1 cellular context compared by ENCODE assay signal in the genomic region with DNA sequence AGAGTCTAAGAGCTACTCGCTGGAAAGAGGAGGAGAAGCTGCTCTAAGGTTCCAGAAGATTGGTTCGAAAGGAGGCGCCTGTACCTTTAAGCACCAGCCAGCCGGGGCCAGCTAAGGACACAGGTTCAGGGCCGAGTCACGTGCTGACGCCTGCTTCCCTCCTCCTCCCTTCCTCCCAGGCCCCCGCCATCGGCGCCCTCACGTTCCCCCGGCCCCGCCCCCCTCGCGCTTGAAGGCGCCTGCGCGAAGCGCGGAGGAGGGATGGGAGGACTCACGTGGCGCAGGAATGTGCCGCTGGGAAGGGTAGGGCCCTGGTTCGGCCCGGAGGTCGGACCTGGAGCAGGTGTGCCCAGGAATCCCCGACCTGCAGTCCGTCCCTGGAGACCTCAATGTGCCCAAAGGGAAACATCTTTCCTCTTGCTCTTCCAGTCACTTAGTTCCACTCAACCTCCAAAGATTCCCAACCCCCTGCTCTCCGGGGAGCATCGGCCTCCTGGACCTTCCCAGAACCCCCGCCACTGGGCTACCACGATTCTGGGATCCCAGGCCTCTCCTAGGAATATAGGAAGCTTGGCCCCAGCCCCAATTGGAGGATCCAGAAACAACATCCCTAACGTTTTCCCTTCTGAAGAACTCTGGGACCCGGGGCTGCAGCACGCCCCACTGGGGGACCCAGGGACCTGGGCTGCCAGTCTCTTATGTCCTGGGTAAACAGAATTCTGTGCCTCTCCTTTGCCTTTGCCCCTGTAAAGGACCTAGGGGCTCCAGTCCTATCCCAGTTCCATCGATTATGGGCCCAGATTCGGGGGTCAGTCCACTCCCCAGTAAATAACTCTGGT.
TF ChIP-seq lines count a peak whose summit lies in the region.

No MANE protein-coding gene starts in this region.

TF ChIP-seq in HepG2, 621 proteins besides CTCF, POLR2A, EP300 and RAD21 (continued from another document and continues in another):
- no peak for TF ChIP-seq CENPT (CRISPR knock-in tag; IDR thresholded peaks at IDR 0.05; ENCODE audit: low read depth)
- TF ChIP-seq TCF7L2 (IDR thresholded peaks at IDR 0.05; ENCODE audit: low read depth, low read length): no peak
- no peak for TF ChIP-seq NBN (conservative IDR thresholded peaks at IDR 0.05)
- TF ChIP-seq, protein P1, sequence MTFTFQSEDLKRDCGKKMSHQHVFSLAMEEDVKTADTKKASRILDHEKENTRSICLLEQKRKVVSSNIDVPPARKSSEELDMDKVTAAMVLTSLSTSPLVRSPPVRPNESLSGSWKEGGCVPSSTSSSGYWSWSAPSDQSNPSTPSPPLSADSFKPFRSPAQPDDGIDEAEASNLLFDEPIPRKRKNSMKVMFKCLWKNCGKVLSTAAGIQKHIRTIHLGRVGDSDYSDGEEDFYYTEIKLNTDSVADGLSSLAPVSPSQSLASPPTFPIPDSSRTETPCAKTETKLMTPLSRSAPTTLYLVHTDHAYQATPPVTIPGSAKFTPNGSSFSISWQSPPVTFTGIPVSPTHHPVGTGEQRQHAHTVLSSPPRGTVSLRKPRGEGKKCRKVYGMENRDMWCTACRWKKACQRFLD (CRISPR knock-in tag; IDR thresholded peaks at IDR 0.05; ENCODE audit: borderline replicate concordance): 0 out of 2 replicates have a peak, but pooled peaks have one; percentile 4
- TF ChIP-seq, protein P2, sequence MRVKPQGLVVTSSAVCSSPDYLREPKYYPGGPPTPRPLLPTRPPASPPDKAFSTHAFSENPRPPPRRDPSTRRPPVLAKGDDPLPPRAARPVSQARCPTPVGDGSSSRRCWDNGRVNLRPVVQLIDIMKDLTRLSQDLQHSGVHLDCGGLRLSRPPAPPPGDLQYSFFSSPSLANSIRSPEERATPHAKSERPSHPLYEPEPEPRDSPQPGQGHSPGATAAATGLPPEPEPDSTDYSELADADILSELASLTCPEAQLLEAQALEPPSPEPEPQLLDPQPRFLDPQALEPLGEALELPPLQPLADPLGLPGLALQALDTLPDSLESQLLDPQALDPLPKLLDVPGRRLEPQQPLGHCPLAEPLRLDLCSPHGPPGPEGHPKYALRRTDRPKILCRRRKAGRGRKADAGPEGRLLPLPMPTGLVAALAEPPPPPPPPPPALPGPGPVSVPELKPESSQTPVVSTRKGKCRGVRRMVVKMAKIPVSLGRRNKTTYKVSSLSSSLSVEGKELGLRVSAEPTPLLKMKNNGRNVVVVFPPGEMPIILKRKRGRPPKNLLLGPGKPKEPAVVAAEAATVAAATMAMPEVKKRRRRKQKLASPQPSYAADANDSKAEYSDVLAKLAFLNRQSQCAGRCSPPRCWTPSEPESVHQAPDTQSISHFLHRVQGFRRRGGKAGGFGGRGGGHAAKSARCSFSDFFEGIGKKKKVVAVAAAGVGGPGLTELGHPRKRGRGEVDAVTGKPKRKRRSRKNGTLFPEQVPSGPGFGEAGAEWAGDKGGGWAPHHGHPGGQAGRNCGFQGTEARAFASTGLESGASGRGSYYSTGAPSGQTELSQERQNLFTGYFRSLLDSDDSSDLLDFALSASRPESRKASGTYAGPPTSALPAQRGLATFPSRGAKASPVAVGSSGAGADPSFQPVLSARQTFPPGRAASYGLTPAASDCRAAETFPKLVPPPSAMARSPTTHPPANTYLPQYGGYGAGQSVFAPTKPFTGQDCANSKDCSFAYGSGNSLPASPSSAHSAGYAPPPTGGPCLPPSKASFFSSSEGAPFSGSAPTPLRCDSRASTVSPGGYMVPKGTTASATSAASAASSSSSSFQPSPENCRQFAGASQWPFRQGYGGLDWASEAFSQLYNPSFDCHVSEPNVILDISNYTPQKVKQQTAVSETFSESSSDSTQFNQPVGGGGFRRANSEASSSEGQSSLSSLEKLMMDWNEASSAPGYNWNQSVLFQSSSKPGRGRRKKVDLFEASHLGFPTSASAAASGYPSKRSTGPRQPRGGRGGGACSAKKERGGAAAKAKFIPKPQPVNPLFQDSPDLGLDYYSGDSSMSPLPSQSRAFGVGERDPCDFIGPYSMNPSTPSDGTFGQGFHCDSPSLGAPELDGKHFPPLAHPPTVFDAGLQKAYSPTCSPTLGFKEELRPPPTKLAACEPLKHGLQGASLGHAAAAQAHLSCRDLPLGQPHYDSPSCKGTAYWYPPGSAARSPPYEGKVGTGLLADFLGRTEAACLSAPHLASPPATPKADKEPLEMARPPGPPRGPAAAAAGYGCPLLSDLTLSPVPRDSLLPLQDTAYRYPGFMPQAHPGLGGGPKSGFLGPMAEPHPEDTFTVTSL (CRISPR knock-in tag; IDR thresholded peaks at IDR 0.05; ENCODE audit: borderline replicate concordance): no peak
- no peak for TF ChIP-seq TBL1XR1 (IDR thresholded peaks at IDR 0.05; ENCODE audit: borderline replicate concordance, low read length, partially characterized antibody)
- no peak for TF ChIP-seq GTF2F1 (IDR thresholded peaks at IDR 0.05; ENCODE audit: low read length)
- TF ChIP-seq ZBTB20 (CRISPR knock-in tag; IDR thresholded peaks at IDR 0.05; ENCODE audit: borderline replicate concordance, low read depth): peak; percentile 39; the same call in 1 of the 2 replicates
- TF ChIP-seq SMC3 (IDR thresholded peaks at IDR 0.05; ENCODE audit: low read length): no peak
- no peak for TF ChIP-seq ZNF546 (CRISPR knock-in tag; conservative IDR thresholded peaks at IDR 0.05)
- TF ChIP-seq, protein P3, sequence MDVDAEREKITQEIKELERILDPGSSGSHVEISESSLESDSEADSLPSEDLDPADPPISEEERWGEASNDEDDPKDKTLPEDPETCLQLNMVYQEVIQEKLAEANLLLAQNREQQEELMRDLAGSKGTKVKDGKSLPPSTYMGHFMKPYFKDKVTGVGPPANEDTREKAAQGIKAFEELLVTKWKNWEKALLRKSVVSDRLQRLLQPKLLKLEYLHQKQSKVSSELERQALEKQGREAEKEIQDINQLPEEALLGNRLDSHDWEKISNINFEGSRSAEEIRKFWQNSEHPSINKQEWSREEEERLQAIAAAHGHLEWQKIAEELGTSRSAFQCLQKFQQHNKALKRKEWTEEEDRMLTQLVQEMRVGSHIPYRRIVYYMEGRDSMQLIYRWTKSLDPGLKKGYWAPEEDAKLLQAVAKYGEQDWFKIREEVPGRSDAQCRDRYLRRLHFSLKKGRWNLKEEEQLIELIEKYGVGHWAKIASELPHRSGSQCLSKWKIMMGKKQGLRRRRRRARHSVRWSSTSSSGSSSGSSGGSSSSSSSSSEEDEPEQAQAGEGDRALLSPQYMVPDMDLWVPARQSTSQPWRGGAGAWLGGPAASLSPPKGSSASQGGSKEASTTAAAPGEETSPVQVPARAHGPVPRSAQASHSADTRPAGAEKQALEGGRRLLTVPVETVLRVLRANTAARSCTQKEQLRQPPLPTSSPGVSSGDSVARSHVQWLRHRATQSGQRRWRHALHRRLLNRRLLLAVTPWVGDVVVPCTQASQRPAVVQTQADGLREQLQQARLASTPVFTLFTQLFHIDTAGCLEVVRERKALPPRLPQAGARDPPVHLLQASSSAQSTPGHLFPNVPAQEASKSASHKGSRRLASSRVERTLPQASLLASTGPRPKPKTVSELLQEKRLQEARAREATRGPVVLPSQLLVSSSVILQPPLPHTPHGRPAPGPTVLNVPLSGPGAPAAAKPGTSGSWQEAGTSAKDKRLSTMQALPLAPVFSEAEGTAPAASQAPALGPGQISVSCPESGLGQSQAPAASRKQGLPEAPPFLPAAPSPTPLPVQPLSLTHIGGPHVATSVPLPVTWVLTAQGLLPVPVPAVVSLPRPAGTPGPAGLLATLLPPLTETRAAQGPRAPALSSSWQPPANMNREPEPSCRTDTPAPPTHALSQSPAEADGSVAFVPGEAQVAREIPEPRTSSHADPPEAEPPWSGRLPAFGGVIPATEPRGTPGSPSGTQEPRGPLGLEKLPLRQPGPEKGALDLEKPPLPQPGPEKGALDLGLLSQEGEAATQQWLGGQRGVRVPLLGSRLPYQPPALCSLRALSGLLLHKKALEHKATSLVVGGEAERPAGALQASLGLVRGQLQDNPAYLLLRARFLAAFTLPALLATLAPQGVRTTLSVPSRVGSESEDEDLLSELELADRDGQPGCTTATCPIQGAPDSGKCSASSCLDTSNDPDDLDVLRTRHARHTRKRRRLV (CRISPR knock-in tag; IDR thresholded peaks at IDR 0.05): no peak
- no peak for TF ChIP-seq ATF1 (CRISPR knock-in tag; IDR thresholded peaks at IDR 0.05)
- 0 out of 2 replicates have a peak, but pooled peaks have one; percentile 68 for TF ChIP-seq ZNF253 (CRISPR knock-in tag; IDR thresholded peaks at IDR 0.05; ENCODE audit: borderline replicate concordance)
- 0 out of 2 replicates have a peak, but pooled peaks have one; percentile 59 for TF ChIP-seq ZIK1 (CRISPR knock-in tag; IDR thresholded peaks at IDR 0.05; ENCODE audit: borderline replicate concordance, low read depth)
- TF ChIP-seq ZNF263 (CRISPR knock-in tag; IDR thresholded peaks at IDR 0.05): peak; percentile 100
- TF ChIP-seq, protein P4, sequence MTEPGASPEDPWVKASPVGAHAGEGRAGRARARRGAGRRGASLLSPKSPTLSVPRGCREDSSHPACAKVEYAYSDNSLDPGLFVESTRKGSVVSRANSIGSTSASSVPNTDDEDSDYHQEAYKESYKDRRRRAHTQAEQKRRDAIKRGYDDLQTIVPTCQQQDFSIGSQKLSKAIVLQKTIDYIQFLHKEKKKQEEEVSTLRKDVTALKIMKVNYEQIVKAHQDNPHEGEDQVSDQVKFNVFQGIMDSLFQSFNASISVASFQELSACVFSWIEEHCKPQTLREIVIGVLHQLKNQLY (CRISPR knock-in tag; IDR thresholded peaks at IDR 0.05): peak; percentile 84
- TF ChIP-seq ZNF564 (CRISPR knock-in tag; IDR thresholded peaks at IDR 0.05): no peak
- TF ChIP-seq, protein P5, sequence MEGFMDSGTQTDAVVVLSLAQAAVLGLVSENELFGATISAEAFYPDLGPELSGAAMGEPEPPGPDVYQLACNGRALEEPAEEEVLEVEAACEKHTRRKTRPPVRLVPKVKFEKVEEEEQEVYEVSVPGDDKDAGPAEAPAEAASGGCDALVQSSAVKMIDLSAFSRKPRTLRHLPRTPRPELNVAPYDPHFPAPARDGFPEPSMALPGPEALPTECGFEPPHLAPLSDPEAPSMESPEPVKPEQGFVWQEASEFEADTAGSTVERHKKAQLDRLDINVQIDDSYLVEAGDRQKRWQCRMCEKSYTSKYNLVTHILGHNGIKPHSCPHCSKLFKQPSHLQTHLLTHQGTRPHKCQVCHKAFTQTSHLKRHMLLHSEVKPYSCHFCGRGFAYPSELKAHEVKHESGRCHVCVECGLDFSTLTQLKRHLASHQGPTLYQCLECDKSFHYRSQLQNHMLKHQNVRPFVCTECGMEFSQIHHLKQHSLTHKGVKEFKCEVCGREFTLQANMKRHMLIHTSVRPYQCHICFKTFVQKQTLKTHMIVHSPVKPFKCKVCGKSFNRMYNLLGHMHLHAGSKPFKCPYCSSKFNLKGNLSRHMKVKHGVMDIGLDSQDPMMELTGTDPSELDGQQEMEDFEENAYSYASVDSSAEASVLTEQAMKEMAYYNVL (CRISPR knock-in tag; IDR thresholded peaks at IDR 0.05; ENCODE audit: borderline replicate concordance): no peak
- TF ChIP-seq, protein P6, sequence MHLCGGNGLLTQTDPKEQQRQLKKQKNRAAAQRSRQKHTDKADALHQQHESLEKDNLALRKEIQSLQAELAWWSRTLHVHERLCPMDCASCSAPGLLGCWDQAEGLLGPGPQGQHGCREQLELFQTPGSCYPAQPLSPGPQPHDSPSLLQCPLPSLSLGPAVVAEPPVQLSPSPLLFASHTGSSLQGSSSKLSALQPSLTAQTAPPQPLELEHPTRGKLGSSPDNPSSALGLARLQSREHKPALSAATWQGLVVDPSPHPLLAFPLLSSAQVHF (CRISPR knock-in tag; IDR thresholded peaks at IDR 0.05): no peak
- TF ChIP-seq MBNL3 (CRISPR knock-in tag; conservative IDR thresholded peaks at IDR 0.05): no peak
- TF ChIP-seq, protein P7, sequence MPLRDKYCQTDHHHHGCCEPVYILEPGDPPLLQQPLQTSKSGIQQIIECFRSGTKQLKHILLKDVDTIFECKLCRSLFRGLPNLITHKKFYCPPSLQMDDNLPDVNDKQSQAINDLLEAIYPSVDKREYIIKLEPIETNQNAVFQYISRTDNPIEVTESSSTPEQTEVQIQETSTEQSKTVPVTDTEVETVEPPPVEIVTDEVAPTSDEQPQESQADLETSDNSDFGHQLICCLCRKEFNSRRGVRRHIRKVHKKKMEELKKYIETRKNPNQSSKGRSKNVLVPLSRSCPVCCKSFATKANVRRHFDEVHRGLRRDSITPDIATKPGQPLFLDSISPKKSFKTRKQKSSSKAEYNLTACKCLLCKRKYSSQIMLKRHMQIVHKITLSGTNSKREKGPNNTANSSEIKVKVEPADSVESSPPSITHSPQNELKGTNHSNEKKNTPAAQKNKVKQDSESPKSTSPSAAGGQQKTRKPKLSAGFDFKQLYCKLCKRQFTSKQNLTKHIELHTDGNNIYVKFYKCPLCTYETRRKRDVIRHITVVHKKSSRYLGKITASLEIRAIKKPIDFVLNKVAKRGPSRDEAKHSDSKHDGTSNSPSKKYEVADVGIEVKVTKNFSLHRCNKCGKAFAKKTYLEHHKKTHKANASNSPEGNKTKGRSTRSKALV (CRISPR knock-in tag; IDR thresholded peaks at IDR 0.05): 0 out of 2 replicates have a peak, but pooled peaks have one; percentile 24
- no peak for TF ChIP-seq ZNF24 (IDR thresholded peaks at IDR 0.05)
- TF ChIP-seq ZFP36 (IDR thresholded peaks at IDR 0.05; ENCODE audit: borderline replicate concordance, low read depth, low read length, partially characterized antibody): no peak
- TF ChIP-seq ZNF776 (CRISPR knock-in tag; IDR thresholded peaks at IDR 0.05): no peak
- no peak for TF ChIP-seq KLF6 (CRISPR knock-in tag; IDR thresholded peaks at IDR 0.05)
- TF ChIP-seq SAP130 (CRISPR knock-in tag; IDR thresholded peaks at IDR 0.05; ENCODE audit: low read depth): peak; percentile 88
- TF ChIP-seq HNRNPK (IDR thresholded peaks at IDR 0.05; ENCODE audit: low read depth, low read length, poor library complexity, severe bottlenecking): peak; percentile 23
- TF ChIP-seq ZFP90 (CRISPR knock-in tag; IDR thresholded peaks at IDR 0.05; ENCODE audit: borderline replicate concordance): 0 out of 2 replicates have a peak, but pooled peaks have one; percentile 25
- TF ChIP-seq, protein P8, sequence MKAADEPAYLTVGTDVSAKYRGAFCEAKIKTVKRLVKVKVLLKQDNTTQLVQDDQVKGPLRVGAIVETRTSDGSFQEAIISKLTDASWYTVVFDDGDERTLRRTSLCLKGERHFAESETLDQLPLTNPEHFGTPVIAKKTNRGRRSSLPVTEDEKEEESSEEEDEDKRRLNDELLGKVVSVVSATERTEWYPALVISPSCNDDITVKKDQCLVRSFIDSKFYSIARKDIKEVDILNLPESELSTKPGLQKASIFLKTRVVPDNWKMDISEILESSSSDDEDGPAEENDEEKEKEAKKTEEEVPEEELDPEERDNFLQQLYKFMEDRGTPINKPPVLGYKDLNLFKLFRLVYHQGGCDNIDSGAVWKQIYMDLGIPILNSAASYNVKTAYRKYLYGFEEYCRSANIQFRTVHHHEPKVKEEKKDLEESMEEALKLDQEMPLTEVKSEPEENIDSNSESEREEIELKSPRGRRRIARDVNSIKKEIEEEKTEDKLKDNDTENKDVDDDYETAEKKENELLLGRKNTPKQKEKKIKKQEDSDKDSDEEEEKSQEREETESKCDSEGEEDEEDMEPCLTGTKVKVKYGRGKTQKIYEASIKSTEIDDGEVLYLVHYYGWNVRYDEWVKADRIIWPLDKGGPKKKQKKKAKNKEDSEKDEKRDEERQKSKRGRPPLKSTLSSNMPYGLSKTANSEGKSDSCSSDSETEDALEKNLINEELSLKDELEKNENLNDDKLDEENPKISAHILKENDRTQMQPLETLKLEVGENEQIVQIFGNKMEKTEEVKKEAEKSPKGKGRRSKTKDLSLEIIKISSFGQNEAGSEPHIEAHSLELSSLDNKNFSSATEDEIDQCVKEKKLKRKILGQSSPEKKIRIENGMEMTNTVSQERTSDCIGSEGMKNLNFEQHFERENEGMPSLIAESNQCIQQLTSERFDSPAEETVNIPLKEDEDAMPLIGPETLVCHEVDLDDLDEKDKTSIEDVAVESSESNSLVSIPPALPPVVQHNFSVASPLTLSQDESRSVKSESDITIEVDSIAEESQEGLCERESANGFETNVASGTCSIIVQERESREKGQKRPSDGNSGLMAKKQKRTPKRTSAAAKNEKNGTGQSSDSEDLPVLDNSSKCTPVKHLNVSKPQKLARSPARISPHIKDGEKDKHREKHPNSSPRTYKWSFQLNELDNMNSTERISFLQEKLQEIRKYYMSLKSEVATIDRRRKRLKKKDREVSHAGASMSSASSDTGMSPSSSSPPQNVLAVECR (CRISPR knock-in tag; IDR thresholded peaks at IDR 0.05; ENCODE audit: borderline replicate concordance): peak; percentile 78; the same call in 1 of the 2 replicates
